ENCODE assay signal across 8 cellular contexts in the genomic region with DNA sequence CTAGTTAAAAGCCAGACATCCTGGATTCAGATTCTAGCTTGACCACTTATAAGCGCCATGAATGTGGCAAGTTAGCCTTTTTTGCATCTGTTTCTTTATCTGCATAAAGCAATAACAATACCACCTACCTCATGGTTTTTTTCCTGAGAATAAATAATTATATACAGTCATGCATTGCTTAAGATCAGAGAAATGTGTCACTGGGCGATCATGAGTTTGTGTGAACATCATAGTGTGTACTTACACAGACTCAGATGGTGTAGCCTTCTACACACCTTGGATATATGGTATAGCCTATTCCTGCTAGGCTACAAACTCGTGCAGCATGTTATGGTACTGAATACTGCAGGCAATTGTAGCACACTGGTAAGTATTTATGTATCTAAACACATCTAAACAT.
DNase-seq lines count a peak whose midpoint lies in the region; ATAC-seq and TF ChIP-seq lines count a peak whose summit lies in the region.

No MANE protein-coding gene starts in this region.

- peak overlapping the region; percentile 15 for H3K4me3 Mint-ChIP-seq in endothelial cell (ENCODE audit: unreplicated experiment)

- WGBS in adrenal gland, 4 donors: 90 to 95% (median 91%) methylated on average over 3 of the region's 3 CpGs

- peaks cover 18% of the 10 kb centered on the region for H3K4me1 Mint-ChIP-seq in endothelial cell (ENCODE audit: unreplicated experiment)

- H3K9me3 Mint-ChIP-seq in endothelial cell (ENCODE audit: unreplicated experiment): no peaks in the 10 kb centered on the region

- DNase-seq in DND-41: no peak
- DNase-seq in endothelial cell (ENCODE audit: low spot score): no peak
- DNase-seq in osteoblast (ENCODE audit: insufficient read length, low spot score, missing footprints): no peak
- no peak for DNase-seq in adrenal gland
- no peak for DNase-seq in DMS 273 treated with DMSO at 0.1 percent for 48 hours (lab: John Stamatoyannopoulos, UW)
- no peak for DNase-seq in kidney tubule cell (ENCODE audit: low spot score)

- H3K9ac ChIP-seq in DND-41 (ENCODE audit: low read depth, low read length) (peak overlapping the region; percentile 48; the same call in 1 of the 2 replicates), OCI-LY3 (ENCODE audit: low read length) (peak overlapping the region; percentile 79)

- ATAC-seq in DND-41 (ENCODE audit: insufficient read depth, low read depth): no peak
- ATAC-seq in HG03196 (IDR thresholded peaks at IDR 0.05; ENCODE audit: unreplicated experiment): no peak

- peak overlapping the region; percentile 70 for H2AFZ ChIP-seq in DND-41 (ENCODE audit: low read depth, low read length)
- H2AFZ ChIP-seq in OCI-LY3 (ENCODE audit: low read depth, low read length): peak overlapping the region; percentile 90; the same call in 1 of the 2 replicates
- no peak overlapping the region for H2AFZ ChIP-seq in osteoblast (ENCODE audit: low read length)

- H3K4me3 ChIP-seq in DND-41 (ENCODE audit: low read depth in 1 of 2, low read length in 2 of 2) (peak overlapping the region in 1 of 2 experiments; percentile 56; a peak in 3 of 4 replicates), OCI-LY3 (ENCODE audit: low read length) (peak overlapping the region; percentile 76), osteoblast (ENCODE audit: insufficient read depth, low read length) (no peak overlapping the region), adrenal gland (peak overlapping the region in 2 of 4 donors; percentile 24 to 54)

- no peak for TF ChIP-seq POLR2A in adrenal gland (IDR thresholded peaks at IDR 0.05)

- H3K9me3 ChIP-seq in DND-41 (ENCODE audit: insufficient read depth, low read length, severe bottlenecking): no peaks in the 10 kb centered on the region
- H3K9me3 ChIP-seq in OCI-LY3 (ENCODE audit: insufficient read depth, low read length): no peaks in the 10 kb centered on the region
- H3K9me3 ChIP-seq in osteoblast (ENCODE audit: low read depth, low read length): no peaks in the 10 kb centered on the region
- no peaks in the 10 kb centered on the region for H3K9me3 ChIP-seq in adrenal gland (replicated peaks in 1 of 3)

- H3K27ac ChIP-seq in DND-41 (ENCODE audit: low read length) (no peak overlapping the region), OCI-LY3 (ENCODE audit: low read length) (peak overlapping the region; percentile 50; the same call in 1 of the 2 replicates), osteoblast (ENCODE audit: low read depth, low read length) (no peak overlapping the region), adrenal gland (peak overlapping the region in 2 of 5 donors; percentile 54 to 70)

- H3K27me3 ChIP-seq in DND-41 (ENCODE audit: insufficient read depth, low read length, poor library complexity) (peaks cover 3% of the 10 kb centered on the region), OCI-LY3 (ENCODE audit: low read depth, low read length) (no peaks in the 10 kb centered on the region), osteoblast (ENCODE audit: insufficient read depth, low read length) (peaks cover 57% of the 10 kb centered on the region), adrenal gland (no peaks in the 10 kb centered on the region)

- no peak for TF ChIP-seq CTCF in DND-41 (IDR thresholded peaks at IDR 0.05; ENCODE audit: borderline replicate concordance, extremely low read depth, low read length, poor library complexity, severe bottlenecking)
- TF ChIP-seq CTCF in OCI-LY3 (IDR thresholded peaks at IDR 0.05; ENCODE audit: low read depth, low read length): no peak
- TF ChIP-seq CTCF in endothelial cell (IDR thresholded peaks at IDR 0.05; ENCODE audit: unreplicated experiment): no peak
- TF ChIP-seq CTCF in osteoblast (IDR thresholded peaks at IDR 0.05; ENCODE audit: extremely low read depth, low read depth, low read length): no peak
- no peak for TF ChIP-seq CTCF in adrenal gland (IDR thresholded peaks at IDR 0.05)

- peak overlapping the region; percentile 12 for H3K27ac Mint-ChIP-seq in endothelial cell (ENCODE audit: unreplicated experiment)

- no peaks in the 10 kb centered on the region for H3K36me3 Mint-ChIP-seq in endothelial cell (ENCODE audit: low read depth, unreplicated experiment)

- H3K4me2 ChIP-seq in DND-41 (ENCODE audit: insufficient read depth, low read length): peak overlapping the region; percentile 75
- H3K4me2 ChIP-seq in OCI-LY3 (ENCODE audit: low read length): peak overlapping the region; percentile 87
- H3K4me2 ChIP-seq in osteoblast (ENCODE audit: insufficient read depth, low read length): peak overlapping the region; percentile 75

- H4K20me1 ChIP-seq in DND-41 (ENCODE audit: insufficient read depth, low read length) (no peaks in the 10 kb centered on the region), OCI-LY3 (ENCODE audit: insufficient read depth, low read length) (no peaks in the 10 kb centered on the region), osteoblast (ENCODE audit: insufficient read depth, low read length) (no peaks in the 10 kb centered on the region)

- intact Hi-C loops in adrenal gland (cut with DNase I): no loop called here

- H3K36me3 ChIP-seq in DND-41 (ENCODE audit: insufficient read depth, low read length): no peaks in the 10 kb centered on the region
- H3K36me3 ChIP-seq in OCI-LY3 (replicated peaks; ENCODE audit: low read depth, low read length): no peaks in the 10 kb centered on the region
- no peaks in the 10 kb centered on the region for H3K36me3 ChIP-seq in osteoblast (ENCODE audit: insufficient read depth, low read length)
- H3K36me3 ChIP-seq in adrenal gland (replicated peaks in 1 of 2): no peaks in the 10 kb centered on the region

- peaks cover 5% of the 10 kb centered on the region for H3K27me3 Mint-ChIP-seq in endothelial cell (ENCODE audit: unreplicated experiment)

- H3K79me2 ChIP-seq in DND-41 (ENCODE audit: insufficient read depth, low read length) (no peaks in the 10 kb centered on the region), OCI-LY3 (ENCODE audit: low read length) (no peaks in the 10 kb centered on the region), osteoblast (ENCODE audit: insufficient read depth, low read length) (no peaks in the 10 kb centered on the region)

- peaks cover 14% of the 10 kb centered on the region for H3K4me1 ChIP-seq in DND-41 (ENCODE audit: insufficient read depth, low read length)
- peaks cover 16% of the 10 kb centered on the region for H3K4me1 ChIP-seq in OCI-LY3 (ENCODE audit: low read length)
- H3K4me1 ChIP-seq in osteoblast (ENCODE audit: insufficient read depth, low read length): peaks cover 6% of the 10 kb centered on the region
- H3K4me1 ChIP-seq in adrenal gland (replicated peaks in 1 of 2): peaks cover 0 to 16% of the 10 kb centered on the region in 2 donors
